Comparison of ENCODE assay signal across 8 cellular contexts in the genomic region with DNA sequence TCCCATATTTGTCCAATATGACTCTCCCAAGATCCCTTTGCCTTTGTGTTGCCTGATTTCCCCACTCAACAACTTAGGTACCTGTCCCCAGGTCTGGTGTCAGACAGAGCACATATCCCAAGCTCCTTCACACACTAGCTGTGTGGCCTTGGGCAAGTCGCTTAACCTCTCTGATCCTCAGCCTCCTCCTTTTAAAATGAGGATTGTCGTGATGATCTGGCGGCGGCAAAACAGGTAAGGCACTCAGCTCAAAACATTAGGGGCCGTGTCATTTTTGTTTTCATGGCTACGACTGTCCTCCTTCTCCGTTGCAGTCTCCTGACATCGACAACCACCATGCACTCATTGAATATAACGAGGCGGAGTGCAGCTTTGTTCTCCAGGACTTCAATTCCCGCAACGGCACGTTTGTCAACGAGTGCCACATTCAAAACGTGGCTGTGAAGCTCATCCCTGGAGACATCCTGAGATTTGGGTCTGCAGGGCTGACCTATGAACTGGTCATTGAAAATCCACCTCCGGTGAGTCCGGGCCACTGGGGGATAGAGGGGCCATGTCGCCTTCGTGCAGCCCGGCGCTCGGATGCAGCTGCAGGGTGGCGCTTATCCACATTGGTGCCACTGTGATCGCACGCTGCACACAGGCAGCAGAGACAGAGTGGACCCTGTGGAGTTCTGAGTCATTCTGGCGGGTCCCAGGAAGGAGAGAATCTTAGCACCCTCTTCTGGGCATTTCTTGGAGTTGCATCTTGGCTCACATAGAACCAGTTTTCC. TPM values are rescaled to one million over a fixed set of nuclear protein-coding genes. Genes with fewer than 3 reads are reported as not detected.
DNase-seq lines count a peak whose midpoint lies in the region; ATAC-seq, FAIRE-seq and TF ChIP-seq lines count a peak whose summit lies in the region.

No MANE protein-coding gene starts in this region.

- peak; percentile 91 for TF ChIP-seq CTCF in D721Med (IDR thresholded peaks at IDR 0.05; ENCODE audit: insufficient read depth, missing control alignments)
- peak; percentile 89 for TF ChIP-seq CTCF in HFFc6 (IDR thresholded peaks at IDR 0.05)

- ATAC-seq in activated T-cell treated with anti-CD3 and anti-CD28 coated beads, Interleukin-2, amount 50 U/mL, for 4 hours: peak; percentile 88 to 89
- ATAC-seq in HG03469 (IDR thresholded peaks at IDR 0.05; ENCODE audit: unreplicated experiment) (no peak), HG02885 (IDR thresholded peaks at IDR 0.05; ENCODE audit: poor library complexity, unreplicated experiment) (no peak)

- peak overlapping the region; percentile 67 for H3K4me3 Mint-ChIP-seq in HFFc6
- H3K4me3 Mint-ChIP-seq in activated T-cell treated with anti-CD3 and anti-CD28 coated beads, Interleukin-2, amount 50 U/mL, for 4 hours: no peak overlapping the region

- peaks cover 38% of the 10 kb centered on the region for H3K27me3 Mint-ChIP-seq in HFFc6 (ENCODE audit: insufficient read depth)
- peaks cover 32% of the 10 kb centered on the region for H3K27me3 Mint-ChIP-seq in activated T-cell treated with anti-CD3 and anti-CD28 coated beads, Interleukin-2, amount 50 U/mL, for 4 hours (ENCODE audit: low read depth)

- DNase-seq in D721Med (ENCODE audit: insufficient read length, low spot score): peak; percentile 14
- DNase-seq in HFFc6: peak; percentile 65
- peak; percentile 73 for DNase-seq in NCI-H526 treated with DMSO at 0.1 percent for 48 hours (lab: John Stamatoyannopoulos, UW)
- no peak for DNase-seq in activated T-cell treated with anti-CD3 and anti-CD28 coated beads, Interleukin-2, amount 50 U/mL, for 4 hours
- DNase-seq in frontal cortex (ENCODE audit: low spot score in 2 of 2): peak; percentile 38 to 75
- peak; percentile 48 for DNase-seq in occipital lobe (lab: John Stamatoyannopoulos, UW)

- no peaks in the 10 kb centered on the region for H3K9me3 Mint-ChIP-seq in HFFc6
- peaks cover 6% of the 10 kb centered on the region for H3K9me3 Mint-ChIP-seq in activated T-cell treated with anti-CD3 and anti-CD28 coated beads, Interleukin-2, amount 50 U/mL, for 4 hours

- peaks cover 14% of the 10 kb centered on the region for H3K4me1 Mint-ChIP-seq in HFFc6 (ENCODE audit: low read depth)
- peaks cover 3% of the 10 kb centered on the region for H3K4me1 Mint-ChIP-seq in activated T-cell treated with anti-CD3 and anti-CD28 coated beads, Interleukin-2, amount 50 U/mL, for 4 hours (ENCODE audit: low read depth)

- no peak for FAIRE-seq in D721Med (lab: Jason Lieb, UNC)
- no peak for FAIRE-seq in frontal cortex (lab: Jason Lieb, UNC)

- no peak overlapping the region for H3K27ac Mint-ChIP-seq in HFFc6

- H3K36me3 Mint-ChIP-seq in HFFc6 (ENCODE audit: low read depth): no peaks in the 10 kb centered on the region
- no peaks in the 10 kb centered on the region for H3K36me3 Mint-ChIP-seq in activated T-cell treated with anti-CD3 and anti-CD28 coated beads, Interleukin-2, amount 50 U/mL, for 4 hours (ENCODE audit: insufficient read depth)

RNA-seq across cellular contexts. Expression of gene FHAD1, which starts 25.2 kb away (rescaled TPM):
- under 1 TPM in 2 of 6 experiments, not detected in 4; 0.16 to 0.25 TPM for total RNA-seq in HFFc6 (2021; fragmentation: NEBNext Ultra II Directional; extraction: Animal tissue kit (Norgen Biotek cat#: 25700))
- under 1 TPM; 0.08 to 0.50 (median 0.20) TPM for total RNA-seq in activated T-cell treated with anti-CD3 and anti-CD28 coated beads, Interleukin-2, amount 50 U/mL, for 4 hours
- total RNA-seq in frontal cortex: 0.41 TPM
- total RNA-seq in occipital lobe: 0.31 TPM

Comparison
In these comparisons a context has a peak if more than half of its experiments do, and no peak if none do; other contexts are left out.
1. ATAC-seq: peak in activated T-cell treated with anti-CD3 and anti-CD28 coated beads, Interleukin-2, amount 50 U/mL, for 4 hours (2 of 2); none in HG03469 (single experiment) and HG02885 (single experiment).